Comparison of ENCODE assay signal across 17 cellular contexts in genomic region chr3:140727886-140728285, GRCh38. TPM values are rescaled to one million over a fixed set of nuclear protein-coding genes. Genes with fewer than 3 reads are reported as not detected.
"Had no signal": no experiment of that assay in that cellular context is flagged by ENCODE, and none has a peak within 500 bp of the region (broad histone marks: within the 10 kb centered on the region; RNA-seq: fewer than 3 reads in every experiment).

No MANE protein-coding gene starts in this region.

- H3K27ac Mint-ChIP-seq: activated CD4-positive, alpha-beta memory T cell treated with anti-CD3 and anti-CD28 coated beads, Interleukin-2, amount 10 ng/mL, durations not matched to agents 7 days and 5 days; activated naive CD8-positive, alpha-beta T cell treated with anti-CD3 and anti-CD28 coated beads, Interleukin-2, amount 10 ng/mL, durations not matched to agents 7 days and 5 days; nephron progenitor cell had no signal

- H3K36me3 Mint-ChIP-seq: activated naive CD8-positive, alpha-beta T cell treated with anti-CD3 and anti-CD28 coated beads, Interleukin-2, amount 10 ng/mL, durations not matched to agents 7 days and 5 days had no signal

- H3K27me3 Mint-ChIP-seq: activated CD4-positive, alpha-beta memory T cell treated with anti-CD3 and anti-CD28 coated beads, Interleukin-2, amount 10 ng/mL, durations not matched to agents 7 days and 5 days had no signal

- DNase-seq: activated CD4-positive, alpha-beta memory T cell treated with anti-CD3 and anti-CD28 coated beads, Interleukin-2, amount 10 ng/mL, durations not matched to agents 7 days and 5 days; activated CD4-positive, alpha-beta T cell treated with anti-CD3 and anti-CD28 coated beads for 1 hour; activated gamma-delta T cell treated with Interleukin-2 at 50 U/mL for 16 hours; activated naive CD8-positive, alpha-beta T cell treated with anti-CD3 and anti-CD28 coated beads, Interleukin-2, amount 10 ng/mL, durations not matched to agents 7 days and 5 days; activated T-cell treated with anti-CD3 and anti-CD28 coated beads, Interleukin-2, amount 50 U/mL, for 48 hours; anterior cingulate cortex; foreskin fibroblast; nephron progenitor cell; stomach; T-helper 9 cell; uterus had no signal

- H3K27ac ChIP-seq: esophagus muscularis mucosa, stomach, thoracic aorta, uterus had no signal

- H3K36me3 ChIP-seq: esophagus muscularis mucosa, stomach, thoracic aorta, uterus had no signal

- H3K4me1 Mint-ChIP-seq: activated CD4-positive, alpha-beta memory T cell treated with anti-CD3 and anti-CD28 coated beads, Interleukin-2, amount 10 ng/mL, durations not matched to agents 7 days and 5 days; nephron progenitor cell had no signal

- H3K9me3 Mint-ChIP-seq: activated CD4-positive, alpha-beta memory T cell treated with anti-CD3 and anti-CD28 coated beads, Interleukin-2, amount 10 ng/mL, durations not matched to agents 7 days and 5 days; activated naive CD8-positive, alpha-beta T cell treated with anti-CD3 and anti-CD28 coated beads, Interleukin-2, amount 10 ng/mL, durations not matched to agents 7 days and 5 days; nephron progenitor cell had no signal

- H3K27me3 ChIP-seq: esophagus muscularis mucosa, uterus had no signal

- H3K4me3 ChIP-seq: esophagus muscularis mucosa, stomach, thoracic aorta, uterus had no signal

- H3K4me3 Mint-ChIP-seq: activated CD4-positive, alpha-beta memory T cell treated with anti-CD3 and anti-CD28 coated beads, Interleukin-2, amount 10 ng/mL, durations not matched to agents 7 days and 5 days; activated naive CD8-positive, alpha-beta T cell treated with anti-CD3 and anti-CD28 coated beads, Interleukin-2, amount 10 ng/mL, durations not matched to agents 7 days and 5 days; nephron progenitor cell had no signal

RNA-seq across cellular contexts. Expression of gene TRIM42, which starts 50.0 kb away (rescaled TPM):
- total RNA-seq: activated CD4-positive, alpha-beta memory T cell treated with anti-CD3 and anti-CD28 coated beads, Interleukin-2, amount 10 ng/mL, durations not matched to agents 7 days and 5 days; activated naive CD8-positive, alpha-beta T cell treated with anti-CD3 and anti-CD28 coated beads, Interleukin-2, amount 10 ng/mL, durations not matched to agents 7 days and 5 days; esophagus muscularis mucosa; left lobe of liver; mesenteric fat pad; osteoblast; skeletal muscle tissue; stomach; thoracic aorta; uterus had no signal
